18 cellular contexts compared by ENCODE assay signal in genomic region chr15:45095661-45096060, GRCh38. TPM values are rescaled to one million over a fixed set of nuclear protein-coding genes. Genes with fewer than 3 reads are reported as not detected.
DNase-seq lines count a peak whose midpoint lies in the region; ATAC-seq and TF ChIP-seq lines count a peak whose summit lies in the region.
"Had no signal": no experiment of that assay in that cellular context is flagged by ENCODE, and none has a peak within 500 bp of the region (broad histone marks: within the 10 kb centered on the region; RNA-seq: fewer than 3 reads in every experiment).

No MANE protein-coding gene starts in this region.

- no peak overlapping the region for H3K4me3 Mint-ChIP-seq in CD14-positive monocyte
- H3K4me3 Mint-ChIP-seq: CD4-positive, CD25-positive, alpha-beta regulatory T cell; CD8-positive, alpha-beta T cell; HFFc6 had no signal

- H3K27ac Mint-ChIP-seq in CD14-positive monocyte: no peak overlapping the region
- H3K27ac Mint-ChIP-seq: CD4-positive, CD25-positive, alpha-beta regulatory T cell; CD8-positive, alpha-beta T cell; HFFc6 had no signal

- H3K4me1 Mint-ChIP-seq in CD14-positive monocyte: peaks cover 2% of the 10 kb centered on the region
- H3K4me1 Mint-ChIP-seq: CD4-positive, CD25-positive, alpha-beta regulatory T cell had no signal

- H3K27ac ChIP-seq in osteoblast (ENCODE audit: low read depth, low read length): no peak overlapping the region
- no peak overlapping the region for H3K27ac ChIP-seq in lower lobe of right lung

- no peaks in the 10 kb centered on the region for H3K36me3 Mint-ChIP-seq in CD14-positive monocyte
- H3K36me3 Mint-ChIP-seq: CD4-positive, CD25-positive, alpha-beta regulatory T cell; CD8-positive, alpha-beta T cell had no signal

- no peak overlapping the region for H3K4me2 ChIP-seq in osteoblast (ENCODE audit: insufficient read depth, low read length)

- no peak overlapping the region for H2AFZ ChIP-seq in osteoblast (ENCODE audit: low read length)

- peak; percentile 55 for DNase-seq in activated effector memory CD4-positive, alpha-beta T cell treated with anti-CD3 and anti-CD28 coated beads, Interleukin-2, amount 50 U/mL, for 16 hours
- no peak for DNase-seq in activated effector memory CD4-positive, alpha-beta T cell treated with Interleukin-2 at 50 U/mL for 16 hours
- DNase-seq in mesenteric fat pad (ENCODE audit: low spot score): peak; percentile 87
- DNase-seq in osteoblast (ENCODE audit: insufficient read length, low spot score, missing footprints): peak; percentile 32
- DNase-seq in lower lobe of right lung: no peak
- DNase-seq in CD14-positive monocyte (ENCODE audit: low spot score): no peak
- DNase-seq: C1 segment of cervical spinal cord; Caco-2; CD4-positive, CD25-positive, alpha-beta regulatory T cell; CD8-positive, alpha-beta T cell; DMS153; DND-41; GOT3; HFFc6 had no signal

- intact Hi-C loops in lower lobe of right lung (cut with DNase I) (no loop called here), CD14-positive monocyte (cut with micrococcal nuclease) (no loop called here)

- H3K27me3 Mint-ChIP-seq in CD14-positive monocyte (ENCODE audit: low read depth in 3 of 3): peaks cover 3 to 8% (median 4%) of the 10 kb centered on the region in 3 donors

- no peaks in the 10 kb centered on the region for H4K20me1 ChIP-seq in osteoblast (ENCODE audit: insufficient read depth, low read length)

- no peaks in the 10 kb centered on the region for H3K9me3 Mint-ChIP-seq in CD14-positive monocyte
- H3K9me3 Mint-ChIP-seq: CD8-positive, alpha-beta T cell; HFFc6 had no signal

- H3K36me3 ChIP-seq in osteoblast (ENCODE audit: insufficient read depth, low read length) (no peaks in the 10 kb centered on the region), lower lobe of right lung (no peaks in the 10 kb centered on the region)
- H3K36me3 ChIP-seq: HAP-1 had no signal

- peaks cover 11% of the 10 kb centered on the region for H3K4me1 ChIP-seq in osteoblast (ENCODE audit: insufficient read depth, low read length)
- H3K4me1 ChIP-seq in lower lobe of right lung: no peaks in the 10 kb centered on the region
- H3K4me1 ChIP-seq: HAP-1 had no signal

- no peaks in the 10 kb centered on the region for H3K79me2 ChIP-seq in osteoblast (ENCODE audit: insufficient read depth, low read length)

- H3K27me3 ChIP-seq in osteoblast (ENCODE audit: insufficient read depth, low read length): peaks cover 21% of the 10 kb centered on the region
- H3K27me3 ChIP-seq in lower lobe of right lung (ENCODE audit: low read depth): no peaks in the 10 kb centered on the region

- no peak overlapping the region for H3K4me3 ChIP-seq in osteoblast (ENCODE audit: insufficient read depth, low read length)
- no peak overlapping the region for H3K4me3 ChIP-seq in lower lobe of right lung
- H3K4me3 ChIP-seq: HAP-1 had no signal

- TF ChIP-seq CTCF in osteoblast (IDR thresholded peaks at IDR 0.05; ENCODE audit: extremely low read depth, low read depth, low read length) (no peak), lower lobe of right lung (IDR thresholded peaks at IDR 0.05) (no peak), CD14-positive monocyte (IDR thresholded peaks at IDR 0.05) (no peak)

- H3K9me3 ChIP-seq in osteoblast (ENCODE audit: low read depth, low read length) (no peaks in the 10 kb centered on the region), lower lobe of right lung (no peaks in the 10 kb centered on the region)
- H3K9me3 ChIP-seq: Caco-2, HAP-1 had no signal

- no peak for ATAC-seq in lower lobe of right lung
- ATAC-seq: CD8-positive, alpha-beta T cell had no signal

RNA-seq across cellular contexts. Expression of gene DUOX2, which starts 18.3 kb away (rescaled TPM):
- total RNA-seq in mesenteric fat pad: 0.80 TPM
- under 0.01 TPM in 1 of 2 replicates, not detected in the other for total RNA-seq in osteoblast
- total RNA-seq in lower lobe of right lung: 4.0 TPM
- polyA plus RNA-seq in CD14-positive monocyte: not detected
- total RNA-seq: CD4-positive, CD25-positive, alpha-beta regulatory T cell; HFFc6 had no signal
- polyA plus RNA-seq: BJ; CD4-positive, CD25-positive, alpha-beta regulatory T cell had no signal

RNA-seq across cellular contexts. Expression of gene DUOXA2, which starts 18.5 kb away (rescaled TPM):
- total RNA-seq in mesenteric fat pad: not detected
- not detected in 2 replicates for total RNA-seq in osteoblast
- not detected for total RNA-seq in lower lobe of right lung
- polyA plus RNA-seq in CD14-positive monocyte: not detected
- total RNA-seq: A172; A673; CD4-positive, CD25-positive, alpha-beta regulatory T cell; CD8-positive, alpha-beta T cell; HFFc6 had no signal
- polyA plus RNA-seq: BJ; CD4-positive, CD25-positive, alpha-beta regulatory T cell had no signal

RNA-seq across cellular contexts. Expression of gene DUOXA1, which starts 34.0 kb away (rescaled TPM):
- total RNA-seq in mesenteric fat pad: 1.8 TPM
- 0.29 and 0.36 TPM in 2 replicates for total RNA-seq in osteoblast
- 131 TPM for total RNA-seq in lower lobe of right lung
- not detected for polyA plus RNA-seq in CD14-positive monocyte
- total RNA-seq: A172; Caco-2; CD4-positive, CD25-positive, alpha-beta regulatory T cell; CD8-positive, alpha-beta T cell had no signal
- polyA plus RNA-seq: BJ; CD4-positive, CD25-positive, alpha-beta regulatory T cell had no signal

RNA-seq across cellular contexts. Expression of gene DUOX1, which starts 34.1 kb away (rescaled TPM):
- total RNA-seq in mesenteric fat pad: 2.5 TPM
- total RNA-seq in osteoblast: under 0.01 and 0.29 TPM in 2 replicates
- 317 TPM for total RNA-seq in lower lobe of right lung
- polyA plus RNA-seq in CD14-positive monocyte: under 1 TPM in 1 of 2 donors, not detected in 1; 0.22 TPM
- total RNA-seq: A172; CD4-positive, CD25-positive, alpha-beta regulatory T cell; CD8-positive, alpha-beta T cell had no signal

Comparison
In these comparisons a context has a peak if more than half of its experiments do, and no peak if none do; other contexts are left out.
1. DNase-seq: peak in activated effector memory CD4-positive, alpha-beta T cell treated with anti-CD3 and anti-CD28 coated beads, Interleukin-2, amount 50 U/mL, for 16 hours (single experiment), mesenteric fat pad (single experiment) and osteoblast (single experiment); none in activated effector memory CD4-positive, alpha-beta T cell treated with Interleukin-2 at 50 U/mL for 16 hours (single experiment), lower lobe of right lung (single experiment) and CD14-positive monocyte (single experiment).
2. RNA of gene DUOXA1, which starts 34.0 kb away (total RNA-seq): 131 TPM in lower lobe of right lung (single experiment); 1.8 TPM in mesenteric fat pad (single experiment) and 0.29 to 0.36 TPM in osteoblast; every median in the first group is over 10 times any median in the second.